ENCODE assay signal across 21 cellular contexts in genomic region chr7:2487586-2488271, GRCh38. TPM values are rescaled to one million over a fixed set of nuclear protein-coding genes. Genes with fewer than 3 reads are reported as not detected.
A peak's percentile ranks its signal among the peaks of the same experiment; 100 is the strongest.
DNase-seq lines count a peak whose midpoint lies in the region; ATAC-seq and TF ChIP-seq lines count a peak whose summit lies in the region.
"Had no signal": no experiment of that assay in that cellular context is flagged by ENCODE, and none has a peak within 500 bp of the region (broad histone marks: within the 10 kb centered on the region; RNA-seq: fewer than 3 reads in every experiment).

No MANE protein-coding gene starts in this region.

- H3K36me3 ChIP-seq in thoracic aorta: no peaks in the 10 kb centered on the region
- no peaks in the 10 kb centered on the region for H3K36me3 ChIP-seq in CD8-positive, alpha-beta T cell (ENCODE audit: insufficient read depth, low read length)

- POLR2A ChIA-PET in CD8-positive, alpha-beta T cell (lab: Charles Lee): no interaction called here

- H3K27ac ChIP-seq in coronary artery: peak overlapping the region; percentile 10 to 77
- H3K27ac ChIP-seq in thoracic aorta: peak overlapping the region; percentile 33 to 68
- no peak overlapping the region for H3K27ac ChIP-seq in CD8-positive, alpha-beta T cell (ENCODE audit: low read depth, low read length)
- no peak overlapping the region for H3K27ac ChIP-seq in foreskin keratinocyte

- H3K4me3 ChIP-seq in coronary artery (peak overlapping the region; percentile 14), thoracic aorta (peak overlapping the region; percentile 22)
- no peak overlapping the region for H3K4me3 ChIP-seq in CD8-positive, alpha-beta T cell (ENCODE audit: low read depth, low read length)

- H3K27me3 ChIP-seq in thoracic aorta (replicated peaks; ENCODE audit: insufficient read depth): no peaks in the 10 kb centered on the region
- H3K27me3 ChIP-seq in CD8-positive, alpha-beta T cell (ENCODE audit: insufficient read depth, low read length): no peaks in the 10 kb centered on the region
- H3K27me3 ChIP-seq in foreskin keratinocyte: peaks cover 3% of the 10 kb centered on the region

- peak; percentile 79 for DNase-seq in NCI-H1694 (lab: John Stamatoyannopoulos, UW)
- no peak for DNase-seq in coronary artery (ENCODE audit: low spot score)
- DNase-seq in myocyte (ENCODE audit: low read depth): peak; percentile 85
- no peak for DNase-seq in thoracic aorta (ENCODE audit: low spot score)
- DNase-seq in HuH-7.5 (ENCODE audit: low spot score): no peak
- DNase-seq in activated T-helper 2 cell treated with anti-CD3 and anti-CD28 coated beads, Interferon-gamma antibody, Interleukin-2, Interleukin-4, amounts not matched to agents 10 μg/mL and 5 μg/mL and 100 μg/mL, durations not matched to agents 14 hours and 24 hours and 36 hours (ENCODE audit: low spot score): no peak
- DNase-seq in CD8-positive, alpha-beta T cell: no peak
- DNase-seq in foreskin keratinocyte: no peak
- DNase-seq: activated CD4-positive, alpha-beta T cell treated with anti-CD3 and anti-CD28 coated beads, Interleukin-2, amount 50 U/mL, for 1 hour; C1 segment of cervical spinal cord; DMS79; effector CD8-positive, alpha-beta T cell; HFFc6; IMR-90; MV-4-11; retina; stimulated activated CD4-positive, alpha-beta T cell treated with anti-CD3 and anti-CD28 coated beads, Interleukin-2, amount 100 ng/mL, for 48 hours had no signal

- H3K9me3 Mint-ChIP-seq in activated T-helper 2 cell treated with anti-CD3 and anti-CD28 coated beads, Interferon-gamma antibody, Interleukin-2, Interleukin-4, amounts not matched to agents 10 μg/mL and 5 μg/mL and 100 μg/mL, durations not matched to agents 14 hours and 24 hours and 36 hours: peaks cover 4% of the 10 kb centered on the region
- no peaks in the 10 kb centered on the region for H3K9me3 Mint-ChIP-seq in CD8-positive, alpha-beta T cell
- H3K9me3 Mint-ChIP-seq: type B pancreatic cell had no signal

- peaks cover 5% of the 10 kb centered on the region for H3K9me3 ChIP-seq in thoracic aorta
- H3K9me3 ChIP-seq in CD8-positive, alpha-beta T cell (ENCODE audit: low read length): no peaks in the 10 kb centered on the region

- H3K4me3 Mint-ChIP-seq in activated T-helper 2 cell treated with anti-CD3 and anti-CD28 coated beads, Interferon-gamma antibody, Interleukin-2, Interleukin-4, amounts not matched to agents 10 μg/mL and 5 μg/mL and 100 μg/mL, durations not matched to agents 14 hours and 24 hours and 36 hours (ENCODE audit: low read depth): no peak overlapping the region
- no peak overlapping the region for H3K4me3 Mint-ChIP-seq in CD8-positive, alpha-beta T cell
- H3K4me3 Mint-ChIP-seq: HFFc6, type B pancreatic cell had no signal

- peaks cover 4% of the 10 kb centered on the region for H3K27me3 Mint-ChIP-seq in activated T-helper 2 cell treated with anti-CD3 and anti-CD28 coated beads, Interferon-gamma antibody, Interleukin-2, Interleukin-4, amounts not matched to agents 10 μg/mL and 5 μg/mL and 100 μg/mL, durations not matched to agents 14 hours and 24 hours and 36 hours (ENCODE audit: low read depth)
- H3K27me3 Mint-ChIP-seq in CD8-positive, alpha-beta T cell (ENCODE audit: low read depth): no peaks in the 10 kb centered on the region
- H3K27me3 Mint-ChIP-seq: type B pancreatic cell had no signal

- CTCF ChIA-PET in CD8-positive, alpha-beta T cell (lab: Charles Lee): no interaction called here

- no peaks in the 10 kb centered on the region for H3K36me3 Mint-ChIP-seq in activated T-helper 2 cell treated with anti-CD3 and anti-CD28 coated beads, Interferon-gamma antibody, Interleukin-2, Interleukin-4, amounts not matched to agents 10 μg/mL and 5 μg/mL and 100 μg/mL, durations not matched to agents 14 hours and 24 hours and 36 hours (ENCODE audit: low read depth)
- no peaks in the 10 kb centered on the region for H3K36me3 Mint-ChIP-seq in CD8-positive, alpha-beta T cell
- H3K36me3 Mint-ChIP-seq: type B pancreatic cell had no signal

- intact Hi-C loops in activated T-helper 2 cell treated with anti-CD3 and anti-CD28 coated beads, Interferon-gamma antibody, Interleukin-2, Interleukin-4, amounts not matched to agents 10 μg/mL and 5 μg/mL and 100 μg/mL, durations not matched to agents 14 hours and 24 hours and 36 hours (cut with micrococcal nuclease): no loop called here
- intact Hi-C loops in CD8-positive, alpha-beta T cell (cut with DNase I, micrococcal nuclease): no loop called here

- H3K4me1 ChIP-seq in thoracic aorta (ENCODE audit: control insufficient read depth in 1 of 2, low read depth in 2 of 2) (peaks cover 15 to 33% of the 10 kb centered on the region in 2 donors), foreskin keratinocyte (no peaks in the 10 kb centered on the region)
- H3K4me1 ChIP-seq in CD8-positive, alpha-beta T cell (ENCODE audit: insufficient read depth, low read length): no peaks in the 10 kb centered on the region

- no peak overlapping the region for H3K27ac Mint-ChIP-seq in activated T-helper 2 cell treated with anti-CD3 and anti-CD28 coated beads, Interferon-gamma antibody, Interleukin-2, Interleukin-4, amounts not matched to agents 10 μg/mL and 5 μg/mL and 100 μg/mL, durations not matched to agents 14 hours and 24 hours and 36 hours
- H3K27ac Mint-ChIP-seq in CD8-positive, alpha-beta T cell: no peak overlapping the region
- H3K27ac Mint-ChIP-seq: HFFc6, type B pancreatic cell had no signal

- H3K4me1 Mint-ChIP-seq in activated T-helper 2 cell treated with anti-CD3 and anti-CD28 coated beads, Interferon-gamma antibody, Interleukin-2, Interleukin-4, amounts not matched to agents 10 μg/mL and 5 μg/mL and 100 μg/mL, durations not matched to agents 14 hours and 24 hours and 36 hours (ENCODE audit: low read depth): no peaks in the 10 kb centered on the region
- H3K4me1 Mint-ChIP-seq in CD8-positive, alpha-beta T cell (ENCODE audit: low read depth): peaks cover 2% of the 10 kb centered on the region

- TF ChIP-seq CTCF in coronary artery (IDR thresholded peaks at IDR 0.05) (no peak), thoracic aorta (IDR thresholded peaks at IDR 0.05) (no peak), foreskin keratinocyte (conservative IDR thresholded peaks at IDR 0.05) (no peak)
- no peak for TF ChIP-seq CTCF in CD8-positive, alpha-beta T cell (IDR thresholded peaks at IDR 0.05)

- peak; percentile 26 for ATAC-seq in thoracic aorta (ENCODE audit: insufficient number of reproducible peaks, low FRiP score, low read depth)
- no peak for ATAC-seq in CD8-positive, alpha-beta T cell
- ATAC-seq in foreskin keratinocyte: no peak
- ATAC-seq: activated naive CD4-positive, alpha-beta T cell treated with anti-CD3 and anti-CD28 coated beads, Interleukin-2, amount 50 U/mL, for 72 hours had no signal

RNA-seq across cellular contexts. Expression of gene GRIFIN, which starts 11.5 kb away (rescaled TPM):
- not detected in 2 replicates for total RNA-seq in myocyte
- polyA plus RNA-seq in myocyte (2012): not detected
- total RNA-seq in thoracic aorta: not detected
- not detected in 2 replicates for total RNA-seq in activated T-helper 2 cell treated with anti-CD3 and anti-CD28 coated beads, Interferon-gamma antibody, Interleukin-2, Interleukin-4, amounts not matched to agents 10 μg/mL and 5 μg/mL and 100 μg/mL, durations not matched to agents 14 hours and 24 hours and 36 hours
- not detected for total RNA-seq in CD8-positive, alpha-beta T cell
- total RNA-seq in foreskin keratinocyte: not detected in 2 replicates
- not detected in 2 replicates for polyA plus RNA-seq in foreskin keratinocyte
- total RNA-seq: activated naive CD4-positive, alpha-beta T cell treated with anti-CD3 and anti-CD28 coated beads, Interleukin-2, amount 50 U/mL, for 72 hours; frontal cortex; HFFc6; IMR-90; neural crest cell had no signal
- polyA plus RNA-seq: IMR-90 had no signal

RNA-seq across cellular contexts. Expression of gene LFNG, which starts 31.8 kb away (rescaled TPM):
- total RNA-seq in myocyte (6.8 and 10.8 TPM in 2 replicates), thoracic aorta (10 to 100 TPM in 1 of 2 donors, 1 to 10 TPM in 1; 8.0 to 24.1 TPM), foreskin keratinocyte (17.7 and 21.5 TPM in 2 replicates)
- 68.6 TPM for polyA plus RNA-seq in myocyte (2012)
- total RNA-seq in activated T-helper 2 cell treated with anti-CD3 and anti-CD28 coated beads, Interferon-gamma antibody, Interleukin-2, Interleukin-4, amounts not matched to agents 10 μg/mL and 5 μg/mL and 100 μg/mL, durations not matched to agents 14 hours and 24 hours and 36 hours: 41.0 and 45.6 TPM in 2 replicates
- total RNA-seq in CD8-positive, alpha-beta T cell: 100 to 1,000 TPM; 137 to 140 TPM
- 15.9 and 17.6 TPM in 2 replicates for polyA plus RNA-seq in foreskin keratinocyte

Comparison
In these comparisons a context has a peak if more than half of its experiments do, and no peak if none do; other contexts are left out.
1. DNase-seq: peak in NCI-H1694 (single experiment) and myocyte (single experiment); none in coronary artery (single experiment), thoracic aorta (single experiment), HuH-7.5 (single experiment), activated T-helper 2 cell treated with anti-CD3 and anti-CD28 coated beads, Interferon-gamma antibody, Interleukin-2, Interleukin-4, amounts not matched to agents 10 μg/mL and 5 μg/mL and 100 μg/mL, durations not matched to agents 14 hours and 24 hours and 36 hours (single experiment), CD8-positive, alpha-beta T cell (0 of 7) and foreskin keratinocyte (0 of 2).
2. H3K27ac ChIP-seq: peak in coronary artery (2 of 2) and thoracic aorta (2 of 2); none in CD8-positive, alpha-beta T cell (single experiment) and foreskin keratinocyte (single experiment).